In the genomic region with DNA sequence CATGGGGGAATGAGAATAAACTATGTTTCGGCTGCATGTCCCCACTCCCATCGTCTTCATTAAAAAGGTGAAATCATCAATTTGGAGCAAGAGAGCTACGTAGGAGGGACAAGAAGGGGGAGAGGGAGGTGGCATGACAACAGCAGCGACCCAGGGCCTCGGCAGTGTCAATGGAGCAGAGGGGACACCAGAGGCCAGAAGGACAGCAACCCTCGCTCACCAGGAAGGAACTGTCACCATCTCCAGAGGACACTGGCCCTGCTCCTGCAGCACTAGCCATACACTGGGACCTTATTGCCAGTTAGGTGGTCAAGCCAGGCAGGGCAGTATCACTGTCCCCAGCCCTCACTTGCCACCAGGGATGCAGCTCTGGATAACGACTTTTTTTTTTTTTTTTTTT, we compare ENCODE assay signal across 25 cellular contexts.
"Had no signal": no experiment of that assay in that cellular context is flagged by ENCODE, and none has a peak within 500 bp of the region (broad histone marks: within the 10 kb centered on the region; RNA-seq: fewer than 3 reads in every experiment).

No MANE protein-coding gene starts in this region.

- H3K27me3 Mint-ChIP-seq: naive B cell; natural killer cell treated with Interleukin-12 subunit alpha and Interleukin-12 subunit beta and Interleukin-15 and Interleukin-18, amount 100 ng/mL, for 72 hours; stimulated activated naive CD8-positive, alpha-beta T cell treated with anti-CD3 and anti-CD28 coated beads, Interleukin-15, amount 100 ng/mL, for 72 hours had no signal

- H3K27me3 ChIP-seq: dorsolateral prefrontal cortex, hepatocyte, neural progenitor cell, right atrium auricular region, suprapubic skin, transverse colon had no signal

- H3K9me3 ChIP-seq: mucosa of descending colon, prostate gland, right atrium auricular region, suprapubic skin, transverse colon had no signal

- H2AFZ ChIP-seq: hepatocyte, neural progenitor cell had no signal

- H3K36me3 ChIP-seq: neural progenitor cell, prostate gland had no signal

- H3K4me2 ChIP-seq: hepatocyte, neural progenitor cell, smooth muscle cell had no signal

- H3K4me3 Mint-ChIP-seq: mesothelial cell of epicardium; natural killer cell treated with Interleukin-12 subunit alpha and Interleukin-12 subunit beta and Interleukin-15 and Interleukin-18, amount 100 ng/mL, for 72 hours; neural progenitor cell; stimulated activated naive CD8-positive, alpha-beta T cell treated with anti-CD3 and anti-CD28 coated beads, Interleukin-15, amount 100 ng/mL, for 72 hours had no signal

- H3K4me3 ChIP-seq: dorsolateral prefrontal cortex, hepatocyte, lung, mucosa of descending colon, neural progenitor cell, prostate gland, right atrium auricular region, smooth muscle cell, suprapubic skin, transverse colon had no signal

- H3K36me3 Mint-ChIP-seq: natural killer cell treated with Interleukin-12 subunit alpha and Interleukin-12 subunit beta and Interleukin-15 and Interleukin-18, amount 100 ng/mL, for 72 hours had no signal

- DNase-seq: caudate nucleus; cerebellar nuclear complex; cortex of kidney; effector CD4-positive, alpha-beta T cell; left colon; mesenchymal stem cell; mucosa of descending colon; naive B cell; nucleus accumbens; stimulated activated CD4-positive, alpha-beta T cell treated with anti-CD3 and anti-CD28 coated beads, Interleukin-2, amount 100 ng/mL, for 24 hours; stimulated activated CD4-positive, alpha-beta T cell treated with anti-CD3 and anti-CD28 coated beads, Interleukin-4, amount 100 ng/mL, for 4 hours; stimulated activated naive CD4-positive, alpha-beta T cell; stimulated activated naive CD8-positive, alpha-beta T cell treated with anti-CD3 and anti-CD28 coated beads, Interleukin-15, amount 100 ng/mL, for 72 hours; transverse colon had no signal

- H3K4me1 Mint-ChIP-seq: mesothelial cell of epicardium had no signal

- H3K27ac Mint-ChIP-seq: mesothelial cell of epicardium; natural killer cell treated with Interleukin-12 subunit alpha and Interleukin-12 subunit beta and Interleukin-15 and Interleukin-18, amount 100 ng/mL, for 72 hours; neural progenitor cell had no signal

- H3K27ac ChIP-seq: hepatocyte, neural progenitor cell, prostate gland, right atrium auricular region, suprapubic skin, transverse colon had no signal

- H3K79me2 ChIP-seq: hepatocyte had no signal

- H3K9me3 Mint-ChIP-seq: mesothelial cell of epicardium; naive B cell; natural killer cell treated with Interleukin-12 subunit alpha and Interleukin-12 subunit beta and Interleukin-15 and Interleukin-18, amount 100 ng/mL, for 72 hours; neural progenitor cell; stimulated activated naive CD8-positive, alpha-beta T cell treated with anti-CD3 and anti-CD28 coated beads, Interleukin-15, amount 100 ng/mL, for 72 hours had no signal

- H3K9ac ChIP-seq: neural progenitor cell had no signal

- ATAC-seq: left colon; mucosa of descending colon; natural killer cell treated with Interleukin-12 subunit alpha and Interleukin-12 subunit beta and Interleukin-15 and Interleukin-18, amount 100 ng/mL, for 72 hours; sciatic nerve; stimulated activated naive CD8-positive, alpha-beta T cell treated with anti-CD3 and anti-CD28 coated beads, Interleukin-15, amount 100 ng/mL, for 72 hours had no signal
